14 cellular contexts compared by ENCODE assay signal in genomic region chr5:68708842-68709170, GRCh38.
DNase-seq lines count a peak whose midpoint lies in the region; ATAC-seq and TF ChIP-seq lines count a peak whose summit lies in the region.
"Had no signal": no experiment of that assay in that cellular context is flagged by ENCODE, and none has a peak within 500 bp of the region (broad histone marks: within the 10 kb centered on the region; RNA-seq: fewer than 3 reads in every experiment).

No MANE protein-coding gene starts in this region.

- DNase-seq in left ventricle myocardium inferior (no peak), cardiac septum (ENCODE audit: low spot score) (no peak), psoas muscle (no peak), NCI-H774 (lab: John Stamatoyannopoulos, UW) (no peak), occipital lobe (lab: John Stamatoyannopoulos, UW) (no peak), germinal center (ENCODE audit: low spot score) (no peak)
- DNase-seq: DMS 273 treated with DMSO at 0.1 percent for 48 hours, KG1, NCI-H1436 treated with DMSO at 0.1 percent for 48 hours, NCI-H2029 treated with DMSO at 0.1 percent for 48 hours, NCI-H748 treated with DMSO at 0.1 percent for 48 hours had no signal

- WGBS in psoas muscle, 3 donors: 25 to 72% (median 34%) methylated on average over 1 of the region's 1 CpG

- no peak for TF ChIP-seq CTCF in left ventricle myocardium inferior (IDR thresholded peaks at IDR 0.05; ENCODE audit: borderline replicate concordance)
- no peak for TF ChIP-seq CTCF in psoas muscle (IDR thresholded peaks at IDR 0.05)

- H3K36me3 ChIP-seq in left ventricle myocardium inferior (no peaks in the 10 kb centered on the region), psoas muscle (ENCODE audit: insufficient read depth in 1 of 2, low read depth in 1 of 2) (no peaks in the 10 kb centered on the region)

- H3K27ac ChIP-seq in left ventricle myocardium inferior (replicated peaks) (peak overlapping the region; percentile 67), cingulate gyrus (ENCODE audit: low read depth, low read length) (peak overlapping the region; percentile 49), psoas muscle (peak overlapping the region; percentile 85)
- H3K27ac ChIP-seq: A549 had no signal

- H3K27me3 ChIP-seq in left ventricle myocardium inferior (ENCODE audit: low read depth) (no peaks in the 10 kb centered on the region), psoas muscle (ENCODE audit: insufficient read depth in 3 of 3, low read length in 2 of 3) (no peaks in the 10 kb centered on the region)

- H3K4me3 ChIP-seq in left ventricle myocardium inferior: no peak overlapping the region
- H3K4me3 ChIP-seq in psoas muscle: no peak overlapping the region
- H3K4me3 ChIP-seq: A549 had no signal

- H3K4me1 ChIP-seq in left ventricle myocardium inferior (peaks cover 44% of the 10 kb centered on the region), psoas muscle (peaks cover 44% of the 10 kb centered on the region)
- H3K4me1 ChIP-seq: A549 had no signal

- ATAC-seq in psoas muscle: no peak
- ATAC-seq: A549, Panc1 had no signal

- intact Hi-C loops in left ventricle myocardium inferior (cut with micrococcal nuclease): no loop called here
- intact Hi-C loops in cardiac septum (cut with DNase I): no loop called here
- intact Hi-C loops in psoas muscle (cut with DNase I): loop anchor here in 1 of 2 donors (5.0 kb wide), 1 partner anchor 93 kb away; no protein-coding TSS in a partner anchor

- no peaks in the 10 kb centered on the region for H3K9me3 ChIP-seq in left ventricle myocardium inferior (replicated peaks)
- no peaks in the 10 kb centered on the region for H3K9me3 ChIP-seq in psoas muscle
